ENCODE assay signal across 19 cellular contexts in the genomic region with DNA sequence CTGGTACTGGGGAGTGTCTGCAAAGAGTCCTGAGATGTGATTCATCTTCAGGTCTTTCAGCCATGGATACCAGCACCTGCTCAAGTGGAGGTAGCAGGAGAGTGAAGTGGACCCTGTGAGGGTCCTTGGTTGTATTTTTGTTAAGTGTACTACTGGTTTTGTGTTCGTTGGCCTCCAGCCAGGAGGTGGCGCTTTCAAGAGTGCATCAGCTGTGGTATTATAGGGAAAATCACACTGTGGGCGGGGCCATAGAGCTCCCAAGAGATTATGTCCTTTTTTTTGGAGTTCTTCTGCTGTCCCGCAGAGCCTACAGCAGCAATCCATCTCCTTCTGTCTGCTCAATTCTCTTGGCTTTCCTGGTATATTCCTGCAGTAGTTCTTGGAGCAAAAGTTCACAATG.
"Had no signal": no experiment of that assay in that cellular context is flagged by ENCODE, and none has a peak within 500 bp of the region (broad histone marks: within the 10 kb centered on the region; RNA-seq: fewer than 3 reads in every experiment).

No MANE protein-coding gene starts in this region.

- H3K4me1 Mint-ChIP-seq: mesothelial cell of epicardium, nephron had no signal

- H3K27ac Mint-ChIP-seq: activated CD4-positive, alpha-beta memory T cell treated with anti-CD3 and anti-CD28 coated beads for 36 hours; activated naive CD4-positive, alpha-beta T cell treated with anti-CD3 and anti-CD28 coated beads for 36 hours; activated T-helper 2 cell treated with anti-CD3 and anti-CD28 coated beads, Interferon-gamma antibody, Interleukin-2, Interleukin-4, amounts not matched to agents 10 μg/mL and 5 μg/mL and 100 μg/mL, durations not matched to agents 14 hours and 24 hours and 36 hours; effector memory CD8-positive, alpha-beta T cell; mesothelial cell of epicardium; nephron; T-helper 1 cell treated with Interleukin-12 subunit alpha and Interleukin-12 subunit beta and Interleukin-4 antibody, amounts not matched to agents 30 μg/mL and 1 μg/mL, for 36 hours had no signal

- H3K27me3 Mint-ChIP-seq: activated CD4-positive, alpha-beta memory T cell treated with anti-CD3 and anti-CD28 coated beads for 36 hours; effector memory CD8-positive, alpha-beta T cell had no signal

- H3K27me3 ChIP-seq: body of pancreas, tibial nerve had no signal

- H3K4me3 ChIP-seq: body of pancreas, lung, tibial nerve had no signal

- H3K4me3 Mint-ChIP-seq: activated CD4-positive, alpha-beta memory T cell treated with anti-CD3 and anti-CD28 coated beads for 36 hours; activated naive CD4-positive, alpha-beta T cell treated with anti-CD3 and anti-CD28 coated beads for 36 hours; effector memory CD8-positive, alpha-beta T cell; mesothelial cell of epicardium; nephron; T-helper 1 cell treated with Interleukin-12 subunit alpha and Interleukin-12 subunit beta and Interleukin-4 antibody, amounts not matched to agents 30 μg/mL and 1 μg/mL, for 36 hours had no signal

- DNase-seq: activated CD4-positive, alpha-beta memory T cell treated with anti-CD3 and anti-CD28 coated beads for 36 hours; activated naive CD4-positive, alpha-beta T cell treated with anti-CD3 and anti-CD28 coated beads for 36 hours; activated T-cell treated with anti-CD3 and anti-CD28 coated beads, Interleukin-2, amount 50 U/mL, for 1 hour; effector memory CD8-positive, alpha-beta T cell; hippocampal formation; occipital lobe; posterior cingulate gyrus; retina; stimulated activated CD4-positive, alpha-beta T cell treated with anti-CD3 and anti-CD28 coated beads, Interleukin-1b, Interleukin-23, amount 100 ng/mL, for 48 hours; stimulated activated naive CD8-positive, alpha-beta T cell treated with anti-CD3 and anti-CD28 coated beads, Interleukin-15, Interleukin-2, amounts not matched to agents 100 U/mL and 50 U/mL, for 24 hours; substantia nigra had no signal

- H3K4me1 ChIP-seq: body of pancreas, tibial nerve had no signal

- H3K9me3 ChIP-seq: body of pancreas had no signal

- H3K27ac ChIP-seq: body of pancreas, tibial nerve, VCaP had no signal
